In genomic region chr9:33242621-33243134, GRCh38 we compare ENCODE assay signal across 2 cellular contexts.
TF ChIP-seq lines count a peak whose summit lies in the region.

No MANE protein-coding gene starts in this region.

TF ChIP-seq in HEK293T, 16 proteins besides CTCF, POLR2A, EP300 and RAD21:
- peak; percentile 43; the same call in 1 of the 2 replicates for TF ChIP-seq ZNF384 (IDR thresholded peaks at IDR 0.05)

TF ChIP-seq in HepG2, 621 proteins besides CTCF, POLR2A, EP300 and RAD21:
- TF ChIP-seq ZNF121 (CRISPR knock-in tag; IDR thresholded peaks at IDR 0.05) = peak; percentile 72
- TF ChIP-seq ZNF770 (CRISPR knock-in tag; IDR thresholded peaks at IDR 0.05) = peak; percentile 78
- 0 out of 2 replicates have a peak, but pooled peaks have one; percentile 15 for TF ChIP-seq CEBPG (CRISPR knock-in tag; IDR thresholded peaks at IDR 0.05)
- peak; percentile 58; the same call in 1 of the 2 replicates for TF ChIP-seq ZNF362 (CRISPR knock-in tag; IDR thresholded peaks at IDR 0.05; ENCODE audit: borderline replicate concordance)
